Comparison of ENCODE assay signal across 17 cellular contexts in genomic region chr1:54167422-54168139, GRCh38. TPM values are rescaled to one million over a fixed set of nuclear protein-coding genes. Genes with fewer than 3 reads are reported as not detected.
A peak's percentile ranks its signal among the peaks of the same experiment; 100 is the strongest.
DNase-seq lines count a peak whose midpoint lies in the region; ATAC-seq and TF ChIP-seq lines count a peak whose summit lies in the region.
"Had no signal": no experiment of that assay in that cellular context is flagged by ENCODE, and none has a peak within 500 bp of the region (broad histone marks: within the 10 kb centered on the region; RNA-seq: fewer than 3 reads in every experiment).

No MANE protein-coding gene starts in this region.

- H3K4me3 ChIP-seq in SK-N-SH (ENCODE audit: low read depth in 2 of 2, low read length in 1 of 2) (no peak overlapping the region), fibroblast of lung (replicated peaks in 1 of 4; ENCODE audit: control extremely low read depth in 1 of 4, insufficient read depth in 1 of 4, low read depth in 3 of 4, low read length in 4 of 4) (no peak overlapping the region), spleen (no peak overlapping the region)

- no peak for TF ChIP-seq RAD21 in SK-N-SH (IDR thresholded peaks at IDR 0.05; ENCODE audit: low read length)

- H3K9me2 ChIP-seq in SK-N-SH, result no peaks in the 10 kb centered on the region

- no peak overlapping the region for H3K4me3 Mint-ChIP-seq in activated CD4-positive, alpha-beta T cell treated with anti-CD3 and anti-CD28 coated beads for 36 hours
- H3K4me3 Mint-ChIP-seq in activated CD4-positive, alpha-beta T cell treated with anti-CD3 and anti-CD28 coated beads, Interleukin-2, amount 10 ng/mL, durations not matched to agents 24 days and 14 days, result no peak overlapping the region
- H3K4me3 Mint-ChIP-seq: activated naive CD4-positive, alpha-beta T cell treated with anti-CD3 and anti-CD28 coated beads, Interleukin-2, amount 50 U/mL, for 24 hours; mesothelial cell of epicardium had no signal

- TF ChIP-seq POLR2A in spleen (IDR thresholded peaks at IDR 0.05), result no peak

- H3K27ac Mint-ChIP-seq in activated CD4-positive, alpha-beta T cell treated with anti-CD3 and anti-CD28 coated beads for 36 hours, result no peak overlapping the region
- no peak overlapping the region for H3K27ac Mint-ChIP-seq in activated CD4-positive, alpha-beta T cell treated with anti-CD3 and anti-CD28 coated beads, Interleukin-2, amount 10 ng/mL, durations not matched to agents 24 days and 14 days
- H3K27ac Mint-ChIP-seq: activated naive CD4-positive, alpha-beta T cell treated with anti-CD3 and anti-CD28 coated beads, Interleukin-2, amount 50 U/mL, for 24 hours; mesothelial cell of epicardium had no signal

- H3K36me3 ChIP-seq in SK-N-SH (replicated peaks in 1 of 2; ENCODE audit: control insufficient read depth in 1 of 2, insufficient read depth in 2 of 2, low read length in 1 of 2) (no peaks in the 10 kb centered on the region), fibroblast of lung (ENCODE audit: control insufficient read depth, insufficient read depth, low read length) (no peaks in the 10 kb centered on the region), spleen (peaks cover 0 to 17% (median 0%) of the 10 kb centered on the region in 6 donors)

- H3K4me2 ChIP-seq in SK-N-SH, result no peak overlapping the region
- no peak overlapping the region for H3K4me2 ChIP-seq in fibroblast of lung (ENCODE audit: extremely low read depth, insufficient read depth, low read length)

- no peaks in the 10 kb centered on the region for H3K27me3 ChIP-seq in SK-N-SH (ENCODE audit: insufficient read depth)
- no peaks in the 10 kb centered on the region for H3K27me3 ChIP-seq in fibroblast of lung (ENCODE audit: control insufficient read depth, insufficient read depth, low read length)
- no peaks in the 10 kb centered on the region for H3K27me3 ChIP-seq in spleen (replicated peaks in 1 of 7)

- CTCF ChIA-PET in activated CD4-positive, alpha-beta T cell treated with anti-CD3 and anti-CD28 coated beads for 36 hours (lab: Charles Lee), result no interaction called here
- CTCF ChIA-PET in SK-N-SH (lab: Yijun Ruan, JAX), result interaction anchor here (1.0 to 1.3 kb wide), 2 partner anchors 13 to 46 kb away, joined by 3 to 5 read pairs; no protein-coding TSS in a partner anchor

- POLR2A ChIA-PET in activated CD4-positive, alpha-beta T cell treated with anti-CD3 and anti-CD28 coated beads for 36 hours (lab: Charles Lee), result interaction anchor here (0.8 kb wide), 1 partner anchor 87 kb away, joined by 3 read pairs; no protein-coding TSS in a partner anchor
- POLR2A ChIA-PET in SK-N-SH (lab: Yijun Ruan, JAX), result no interaction called here

- 50% methylated on average over 5 of the region's 9 CpGs for WGBS in SK-N-SH (ENCODE audit: low lambda C conversion rate)
- WGBS in spleen, 5 donors, result 86 to 90% (median 88%) methylated on average over 7 to 9 of the region's 9 CpGs

- H4K20me1 ChIP-seq in SK-N-SH (ENCODE audit: insufficient read depth) (no peaks in the 10 kb centered on the region), fibroblast of lung (ENCODE audit: control insufficient read depth, extremely low read depth, insufficient read depth, low read length) (no peaks in the 10 kb centered on the region)

- intact Hi-C loops in activated CD4-positive, alpha-beta T cell treated with anti-CD3 and anti-CD28 coated beads for 36 hours (cut with DNase I, micrococcal nuclease), result no loop called here
- intact Hi-C loops in spleen (cut with DNase I; ENCODE audit: low total_unique reads), result no loop called here
- intact Hi-C loops in activated CD4-positive, alpha-beta T cell treated with anti-CD3 and anti-CD28 coated beads, Interleukin-2, amount 10 ng/mL, durations not matched to agents 24 days and 14 days (cut with micrococcal nuclease), result no loop called here

- ATAC-seq in activated CD4-positive, alpha-beta T cell treated with anti-CD3 and anti-CD28 coated beads for 36 hours, result peak; percentile 30

- peaks cover 9% of the 10 kb centered on the region for H3K4me1 Mint-ChIP-seq in activated CD4-positive, alpha-beta T cell treated with anti-CD3 and anti-CD28 coated beads for 36 hours
- H3K4me1 Mint-ChIP-seq in activated CD4-positive, alpha-beta T cell treated with anti-CD3 and anti-CD28 coated beads, Interleukin-2, amount 10 ng/mL, durations not matched to agents 24 days and 14 days, result peaks cover 8% of the 10 kb centered on the region
- H3K4me1 Mint-ChIP-seq: mesothelial cell of epicardium had no signal

- no peak overlapping the region for H2AFZ ChIP-seq in SK-N-SH (ENCODE audit: low read depth)
- no peak overlapping the region for H2AFZ ChIP-seq in fibroblast of lung (ENCODE audit: low read length)

- no peaks in the 10 kb centered on the region for H3K9me3 ChIP-seq in SK-N-SH
- H3K9me3 ChIP-seq in fibroblast of lung (ENCODE audit: control insufficient read depth, insufficient read depth, low read depth, low read length), result no peaks in the 10 kb centered on the region
- no peaks in the 10 kb centered on the region for H3K9me3 ChIP-seq in spleen
- H3K9me3 ChIP-seq: Caco-2 had no signal

- DNase-seq in activated CD4-positive, alpha-beta T cell treated with anti-CD3 and anti-CD28 coated beads for 36 hours, result no peak
- DNase-seq in activated CD4-positive, alpha-beta T cell treated with anti-CD3 and anti-CD28 coated beads for 48 hours, result no peak
- no peak for DNase-seq in SK-N-SH
- DNase-seq in fibroblast of lung (ENCODE audit: low read depth in 2 of 2), result peak; percentile 20 to 62
- peak; percentile 54 for DNase-seq in spleen
- no peak for DNase-seq in retina
- no peak for DNase-seq in activated CD4-positive, alpha-beta T cell treated with anti-CD3 and anti-CD28 coated beads, Interleukin-2, amount 10 ng/mL, durations not matched to agents 24 days and 14 days
- DNase-seq in NCI-H1417 treated with DMSO at 0.1 percent for 48 hours (lab: John Stamatoyannopoulos, UW), result no peak
- DNase-seq: 8988T, Caco-2, MV-4-11, NCI-H2107 had no signal

- no peak overlapping the region for H3K9ac ChIP-seq in SK-N-SH
- no peak overlapping the region for H3K9ac ChIP-seq in fibroblast of lung (ENCODE audit: insufficient read depth, low read length)

- no peaks in the 10 kb centered on the region for H3K36me3 Mint-ChIP-seq in activated CD4-positive, alpha-beta T cell treated with anti-CD3 and anti-CD28 coated beads for 36 hours (ENCODE audit: low read depth)
- no peaks in the 10 kb centered on the region for H3K36me3 Mint-ChIP-seq in activated CD4-positive, alpha-beta T cell treated with anti-CD3 and anti-CD28 coated beads, Interleukin-2, amount 10 ng/mL, durations not matched to agents 24 days and 14 days (ENCODE audit: low read depth)
- H3K36me3 Mint-ChIP-seq: activated naive CD4-positive, alpha-beta T cell treated with anti-CD3 and anti-CD28 coated beads, Interleukin-2, amount 50 U/mL, for 24 hours; mesothelial cell of epicardium had no signal

- H3K27ac ChIP-seq in SK-N-SH (ENCODE audit: low read depth in 2 of 2, low read length in 1 of 2) (no peak overlapping the region), fibroblast of lung (ENCODE audit: insufficient read depth, low read length) (no peak overlapping the region), spleen (no peak overlapping the region)

- TF ChIP-seq CTCF in SK-N-SH (IDR thresholded peaks at IDR 0.05) (no peak), fibroblast of lung (conservative IDR thresholded peaks at IDR 0.05 in 1 of 2, IDR thresholded peaks at IDR 0.05 in 1 of 2; ENCODE audit: low read depth in 1 of 2, low read length in 2 of 2) (no peak), spleen (IDR thresholded peaks at IDR 0.05 in 8 of 11, conservative IDR thresholded peaks at IDR 0.05 in 3 of 11) (no peak)

- H3K27me3 Mint-ChIP-seq in activated CD4-positive, alpha-beta T cell treated with anti-CD3 and anti-CD28 coated beads for 36 hours, result no peaks in the 10 kb centered on the region
- no peaks in the 10 kb centered on the region for H3K27me3 Mint-ChIP-seq in activated CD4-positive, alpha-beta T cell treated with anti-CD3 and anti-CD28 coated beads, Interleukin-2, amount 10 ng/mL, durations not matched to agents 24 days and 14 days
- H3K27me3 Mint-ChIP-seq: activated naive CD4-positive, alpha-beta T cell treated with anti-CD3 and anti-CD28 coated beads, Interleukin-2, amount 50 U/mL, for 24 hours had no signal

- H3K79me2 ChIP-seq in SK-N-SH (ENCODE audit: insufficient read depth), result no peaks in the 10 kb centered on the region
- H3K79me2 ChIP-seq in fibroblast of lung (ENCODE audit: control insufficient read depth, insufficient read depth, low read length), result no peaks in the 10 kb centered on the region

- no peaks in the 10 kb centered on the region; a peak in 1 of 4 replicates for H3K4me1 ChIP-seq in SK-N-SH (ENCODE audit: control insufficient read depth in 1 of 2, insufficient read depth in 2 of 2, low read depth in 1 of 2, low read length in 1 of 2)
- peaks cover 2% of the 10 kb centered on the region for H3K4me1 ChIP-seq in fibroblast of lung (ENCODE audit: control insufficient read depth, extremely low read depth, insufficient read depth, low read length)
- peaks cover 0 to 11% (median 1%) of the 10 kb centered on the region in 6 donors for H3K4me1 ChIP-seq in spleen

- no peaks in the 10 kb centered on the region for H3K9me3 Mint-ChIP-seq in activated CD4-positive, alpha-beta T cell treated with anti-CD3 and anti-CD28 coated beads for 36 hours (ENCODE audit: low read depth)
- no peaks in the 10 kb centered on the region for H3K9me3 Mint-ChIP-seq in activated CD4-positive, alpha-beta T cell treated with anti-CD3 and anti-CD28 coated beads, Interleukin-2, amount 10 ng/mL, durations not matched to agents 24 days and 14 days
- H3K9me3 Mint-ChIP-seq: activated naive CD4-positive, alpha-beta T cell treated with anti-CD3 and anti-CD28 coated beads, Interleukin-2, amount 50 U/mL, for 24 hours; mesothelial cell of epicardium had no signal

- no peak for TF ChIP-seq EP300 in SK-N-SH (IDR thresholded peaks at IDR 0.05; ENCODE audit: borderline replicate concordance in 1 of 2, low read depth in 1 of 2, low read length in 1 of 2)

- no peaks in the 10 kb centered on the region for H3F3A ChIP-seq in SK-N-SH (replicated peaks; ENCODE audit: insufficient read depth)

RNA-seq across cellular contexts. Expression of gene CDCP2, which starts 14.8 kb away (rescaled TPM):
- total RNA-seq in activated CD4-positive, alpha-beta T cell treated with anti-CD3 and anti-CD28 coated beads for 36 hours, result not detected
- not detected in 2 replicates for polyA plus RNA-seq in SK-N-SH (2012; rRNA removed)
- not detected in 2 replicates for polyA plus RNA-seq in SK-N-SH (2012; cell fraction: cytosol; rRNA removed)
- polyA plus RNA-seq in SK-N-SH (2012; cell fraction: nucleus; rRNA removed), result not detected in 2 replicates
- not detected in 2 replicates for total RNA-seq in fibroblast of lung
- not detected in 2 replicates for polyA plus RNA-seq in fibroblast of lung
- not detected in 2 replicates for polyA plus RNA-seq in fibroblast of lung (2012)
- polyA minus RNA-seq in fibroblast of lung (ENCODE audit: low replicate concordance), result not detected in 2 replicates
- 1 to 10 TPM in 2 of 7 donors, under 1 TPM in 5; 0.23 to 1.6 (median 0.85) TPM for total RNA-seq in spleen
- polyA plus RNA-seq in spleen, result not detected
- total RNA-seq in activated CD4-positive, alpha-beta T cell treated with anti-CD3 and anti-CD28 coated beads, Interleukin-2, amount 10 ng/mL, durations not matched to agents 24 days and 14 days, result not detected in 2 replicates
- total RNA-seq: Caco-2, H1, mesothelial cell of epicardium, osteoblast, SK-MEL-5 had no signal
- polyA plus RNA-seq: H1 had no signal

RNA-seq across cellular contexts. Expression of gene CYB5RL, which starts 32.2 kb away (rescaled TPM):
- total RNA-seq in activated CD4-positive, alpha-beta T cell treated with anti-CD3 and anti-CD28 coated beads for 36 hours, result 10 to 100 TPM; 13.1 to 13.5 TPM
- 3.3 and 4.7 TPM in 2 replicates for polyA plus RNA-seq in SK-N-SH (2012; rRNA removed)
- 2.2 and 3.0 TPM in 2 replicates for polyA plus RNA-seq in SK-N-SH (2012; cell fraction: cytosol; rRNA removed)
- polyA plus RNA-seq in SK-N-SH (2012; cell fraction: nucleus; rRNA removed), result 5.9 and 7.0 TPM in 2 replicates
- 6.6 and 6.7 TPM in 2 replicates for total RNA-seq in fibroblast of lung
- polyA plus RNA-seq in fibroblast of lung, result 4.1 and 5.0 TPM in 2 replicates
- 5.2 and 5.4 TPM in 2 replicates for polyA plus RNA-seq in fibroblast of lung (2012)
- 4.6 and 12.0 TPM in 2 replicates for polyA minus RNA-seq in fibroblast of lung (ENCODE audit: low replicate concordance)
- 10 to 100 TPM in 4 of 7 donors, 1 to 10 TPM in 3; 6.6 to 15.1 (median 11.0) TPM for total RNA-seq in spleen
- 1 to 10 TPM; 1.3 to 3.5 (median 1.5) TPM for polyA plus RNA-seq in spleen
- 10.1 and 11.3 TPM in 2 replicates for total RNA-seq in activated CD4-positive, alpha-beta T cell treated with anti-CD3 and anti-CD28 coated beads, Interleukin-2, amount 10 ng/mL, durations not matched to agents 24 days and 14 days

RNA-seq across cellular contexts. Expression of gene MRPL37, which starts 32.4 kb away (rescaled TPM):
- total RNA-seq in activated CD4-positive, alpha-beta T cell treated with anti-CD3 and anti-CD28 coated beads for 36 hours, result 100 to 1,000 TPM; 177 to 189 TPM
- polyA plus RNA-seq in SK-N-SH (2012; rRNA removed), result 10.1 and 11.3 TPM in 2 replicates
- 13.6 and 14.2 TPM in 2 replicates for polyA plus RNA-seq in SK-N-SH (2012; cell fraction: cytosol; rRNA removed)
- polyA plus RNA-seq in SK-N-SH (2012; cell fraction: nucleus; rRNA removed), result 8.8 and 11.7 TPM in 2 replicates
- 39.3 and 43.6 TPM in 2 replicates for total RNA-seq in fibroblast of lung
- polyA plus RNA-seq in fibroblast of lung, result 21.7 and 35.2 TPM in 2 replicates
- polyA plus RNA-seq in fibroblast of lung (2012), result 92.6 and 135 TPM in 2 replicates
- polyA minus RNA-seq in fibroblast of lung (ENCODE audit: low replicate concordance), result 61.7 and 76.3 TPM in 2 replicates
- total RNA-seq in spleen, result 10 to 100 TPM; 38.3 to 55.9 (median 50.1) TPM
- polyA plus RNA-seq in spleen, result 10 to 100 TPM; 20.4 to 42.5 (median 38.4) TPM
- 158 and 162 TPM in 2 replicates for total RNA-seq in activated CD4-positive, alpha-beta T cell treated with anti-CD3 and anti-CD28 coated beads, Interleukin-2, amount 10 ng/mL, durations not matched to agents 24 days and 14 days

Comparison
In these comparisons a context has a peak if more than half of its experiments do, and no peak if none do; other contexts are left out.
1. DNase-seq: peak in fibroblast of lung (2 of 2) and spleen (single experiment); none in activated CD4-positive, alpha-beta T cell treated with anti-CD3 and anti-CD28 coated beads for 36 hours (single experiment), activated CD4-positive, alpha-beta T cell treated with anti-CD3 and anti-CD28 coated beads for 48 hours (single experiment), SK-N-SH (single experiment), retina (single experiment), activated CD4-positive, alpha-beta T cell treated with anti-CD3 and anti-CD28 coated beads, Interleukin-2, amount 10 ng/mL, durations not matched to agents 24 days and 14 days (single experiment) and NCI-H1417 treated with DMSO at 0.1 percent for 48 hours (single experiment).